ENCODE assay signal across 1 cellular context in genomic region chr3:159913712-159914414, GRCh38.
TF ChIP-seq lines count a peak whose summit lies in the region.

No MANE protein-coding gene starts in this region.

TF ChIP-seq in A549, 52 proteins besides CTCF, POLR2A, EP300 and RAD21 (continued from another document):
- TF ChIP-seq BCL3 (IDR thresholded peaks at IDR 0.05) = no peak
- TF ChIP-seq TP53 (CRISPR knock-in tag; IDR thresholded peaks at IDR 0.05) = no peak
- no peak for TF ChIP-seq NR3C1 (IDR thresholded peaks at IDR 0.05)
TF ChIP-seq in A549: peak in this region for 1.
